Comparison of ENCODE assay signal across 7 cellular contexts in genomic region chr10:29409241-29410051, GRCh38.
DNase-seq lines count a peak whose midpoint lies in the region; ATAC-seq and TF ChIP-seq lines count a peak whose summit lies in the region.

No MANE protein-coding gene starts in this region.

- TF ChIP-seq CTCF in activated B cell treated with CpG ODN at 0.5 μM for 24 hours (IDR thresholded peaks at IDR 0.05), result no peak

- intact Hi-C loops in activated B cell treated with CpG ODN at 0.5 μM for 24 hours (cut with micrococcal nuclease), result no loop called here

- peaks cover 9% of the 10 kb centered on the region for H3K4me1 Mint-ChIP-seq in activated B cell treated with CpG ODN at 0.5 μM for 24 hours

- ATAC-seq in GM18499 (IDR thresholded peaks at IDR 0.05; ENCODE audit: insufficient read depth, unreplicated experiment) (peak; percentile 42), HG02678 (IDR thresholded peaks at IDR 0.05; ENCODE audit: unreplicated experiment) (peak; percentile 68), activated B cell treated with CpG ODN at 0.5 μM for 24 hours (ENCODE audit: low read depth) (peak; percentile 70)

- POLR2A ChIA-PET in activated B cell treated with CpG ODN at 0.5 μM for 24 hours (lab: Charles Lee), result no interaction called here

- DNase-seq in NCI-H1105 treated with DMSO at 0.1 percent for 48 hours (lab: John Stamatoyannopoulos, UW) (peak; percentile 40), activated B cell treated with CpG ODN at 0.5 μM for 24 hours (peak; percentile 29), cerebellum (ENCODE audit: low spot score) (peak; percentile 75), left kidney (ENCODE audit: low read depth, low spot score) (peak; percentile 92)
- DNase-seq in stimulated activated CD4-positive, alpha-beta T cell treated with anti-CD3 and anti-CD28 coated beads, TNF-alpha, amount 100 ng/mL, for 4 hours (ENCODE audit: low read depth in 3 of 3), result peak; percentile 12 to 35 (median 17)

- H3K4me3 Mint-ChIP-seq in activated B cell treated with CpG ODN at 0.5 μM for 24 hours, result peak overlapping the region; percentile 93

- H3K27me3 Mint-ChIP-seq in activated B cell treated with CpG ODN at 0.5 μM for 24 hours, result no peaks in the 10 kb centered on the region

- H3K9me3 Mint-ChIP-seq in activated B cell treated with CpG ODN at 0.5 μM for 24 hours, result peaks cover 2% of the 10 kb centered on the region

- CTCF ChIA-PET in activated B cell treated with CpG ODN at 0.5 μM for 24 hours (lab: Charles Lee), result no interaction called here

- peak overlapping the region; percentile 66 for H3K27ac Mint-ChIP-seq in activated B cell treated with CpG ODN at 0.5 μM for 24 hours

- peaks cover 3% of the 10 kb centered on the region for H3K36me3 Mint-ChIP-seq in activated B cell treated with CpG ODN at 0.5 μM for 24 hours (ENCODE audit: low read depth)

Comparison
In these comparisons a context has a peak if more than half of its experiments do, and no peak if none do; other contexts are left out.
1. Peak in every context shown above with its lines: DNase-seq and ATAC-seq.
2. DNase-seq: peak in every context shown above with its lines; median percentile 92 in left kidney; 75 in cerebellum; 40 in NCI-H1105 treated with DMSO at 0.1 percent for 48 hours; 29 in activated B cell treated with CpG ODN at 0.5 μM for 24 hours; 17 in stimulated activated CD4-positive, alpha-beta T cell treated with anti-CD3 and anti-CD28 coated beads, TNF-alpha, amount 100 ng/mL, for 4 hours.